ENCODE assay signal across 17 cellular contexts in genomic region chr17:43540821-43541674, GRCh38. TPM values are rescaled to one million over a fixed set of nuclear protein-coding genes. Genes with fewer than 3 reads are reported as not detected.
DNase-seq lines count a peak whose midpoint lies in the region; ATAC-seq, FAIRE-seq and TF ChIP-seq lines count a peak whose summit lies in the region.
"Had no signal": no experiment of that assay in that cellular context is flagged by ENCODE, and none has a peak within 500 bp of the region (broad histone marks: within the 10 kb centered on the region; RNA-seq: fewer than 3 reads in every experiment).

No MANE protein-coding gene starts in this region.

- no peak for TF ChIP-seq POLR2A in A549 (IDR thresholded peaks at IDR 0.05; ENCODE audit: low read length)

- CTCF ChIA-PET in A549 (lab: Yijun Ruan, JAX), result interaction anchor here (1.0 to 5.4 kb wide), 10 partner anchors 8 to 147 kb away, joined by 3 to 28 read pairs (median 3); partner anchors contain the start of gene DHX8

- H3K9me3 ChIP-seq in A549 (no peaks in the 10 kb centered on the region), iPS-18a (ENCODE audit: control insufficient read depth, low read depth, low read length) (no peaks in the 10 kb centered on the region)
- H3K9me3 ChIP-seq: upper lobe of left lung had no signal

- no peak for TF ChIP-seq CTCF in A549 (IDR thresholded peaks at IDR 0.05)

- peak overlapping the region in 1 of 2 experiments; percentile 7; a peak in 1 of 6 replicates for H3K27ac ChIP-seq in A549
- no peak overlapping the region for H3K27ac ChIP-seq in iPS-18a (ENCODE audit: low read length)
- H3K27ac ChIP-seq: upper lobe of left lung had no signal

- WGBS in A549 (ENCODE audit: missing lambda C conversion rate), result 75% methylated on average over 11 of the region's 11 CpGs

- no peak for ATAC-seq in A549
- ATAC-seq in HG02763 (IDR thresholded peaks at IDR 0.05; ENCODE audit: unreplicated experiment), result no peak
- no peak for ATAC-seq in HG02759 (IDR thresholded peaks at IDR 0.05; ENCODE audit: unreplicated experiment)
- ATAC-seq: activated naive CD8-positive, alpha-beta T cell treated with anti-CD3 and anti-CD28 coated beads, Interleukin-2, amount 50 U/mL, for 24 hours; PC-3; stimulated activated effector memory CD8-positive, alpha-beta T cell treated with anti-CD3 and anti-CD28 coated beads, Interleukin-12 subunit alpha, Interleukin-12 subunit beta, amount 100 ng/mL, for 72 hours had no signal

- no peaks in the 10 kb centered on the region for H3K27me3 ChIP-seq in H7 (ENCODE audit: control insufficient read depth, insufficient read depth, low read length)
- no peaks in the 10 kb centered on the region for H3K27me3 ChIP-seq in iPS-18a (ENCODE audit: control insufficient read depth, insufficient read depth, low read length)

- H3K4me1 ChIP-seq in A549 (peaks cover 36% of the 10 kb centered on the region), iPS-18a (ENCODE audit: control insufficient read depth, low read depth, low read length) (peaks cover 53% of the 10 kb centered on the region)

- H3K4me3 ChIP-seq in A549, result no peak overlapping the region
- no peak overlapping the region for H3K4me3 ChIP-seq in H7 (ENCODE audit: insufficient read depth, low read depth, low read length)
- peak overlapping the region; percentile 89 for H3K4me3 ChIP-seq in iPS-18a (ENCODE audit: low read length)
- H3K4me3 ChIP-seq: upper lobe of left lung had no signal

- 0 out of 3 replicates have a peak overlapping the region, but pooled peaks have one; percentile 7 for H3K4me2 ChIP-seq in A549

- POLR2A ChIA-PET in A549 (lab: Yijun Ruan, JAX), result no interaction called here

- H3K9ac ChIP-seq in iPS-18a (ENCODE audit: low read length), result no peak overlapping the region

- no peak for TF ChIP-seq EP300 in A549 (IDR thresholded peaks at IDR 0.05)

- DNase-seq in A549 (ENCODE audit: low read depth in 1 of 2, low spot score in 1 of 2) (no peak), H7 (peak; percentile 80), amniotic epithelial cell (ENCODE audit: low read depth) (peak; percentile 65), NOMO-1 treated with DMSO at 0.1 percent for 48 hours (lab: John Stamatoyannopoulos, UW; ENCODE audit: unreplicated experiment) (no peak), OCI-M1 (lab: John Stamatoyannopoulos, UW) (no peak)
- DNase-seq: activated CD8-positive, alpha-beta memory T cell treated with anti-CD3 and anti-CD28 coated beads for 24 hours; activated naive CD8-positive, alpha-beta T cell treated with anti-CD3 and anti-CD28 coated beads, Interleukin-2, amount 50 U/mL, for 24 hours; foreskin melanocyte; immature natural killer cell; NCI-H1694; NCI-H446; PC-3; upper lobe of left lung had no signal

- no peak for FAIRE-seq in A549 (lab: Jason Lieb, UNC)

- no peaks in the 10 kb centered on the region; the same call in 1 of the 2 replicates for H3K36me3 ChIP-seq in H7 (replicated peaks; ENCODE audit: control insufficient read depth, insufficient read depth, low read length)
- peaks cover 6% of the 10 kb centered on the region for H3K36me3 ChIP-seq in iPS-18a (ENCODE audit: control insufficient read depth, low read depth, low read length)
- H3K36me3 ChIP-seq: upper lobe of left lung had no signal

- no peak for TF ChIP-seq RAD21 in A549 (conservative IDR thresholded peaks at IDR 0.05 in 1 of 2, IDR thresholded peaks at IDR 0.05 in 1 of 2)

TF ChIP-seq in A549, 52 proteins besides CTCF, POLR2A, EP300 and RAD21:
- no peak for TF ChIP-seq HDAC2 (IDR thresholded peaks at IDR 0.05)
- TF ChIP-seq MAFK (IDR thresholded peaks at IDR 0.05; ENCODE audit: partially characterized antibody), result peak; percentile 63
TF ChIP-seq in A549: peak in this region for 1.

RNA-seq across cellular contexts. Expression of gene ETV4, which starts 5.1 kb away (rescaled TPM):
- 39.1 and 42.5 TPM in 2 replicates for polyA plus RNA-seq in A549 (2011; rRNA removed)
- polyA plus RNA-seq in A549 (2012; cell fraction: cytosol; rRNA removed), result 26.5 and 33.2 TPM in 2 replicates
- 47.6 and 48.2 TPM in 2 replicates for polyA plus RNA-seq in A549 (2012; cell fraction: nucleus; rRNA removed)
- polyA plus RNA-seq in A549 (2017; fragmentation: RNase III; extraction: RNeasy Plus Mini Kit Qiagen cat#74134 plus additional on column Dnase treatment), result 14.0 to 21.4 TPM (median 18.5 TPM) in 3 replicates
- polyA minus RNA-seq in A549 (2011; rRNA and poly(A)+ RNA removed), result 30.1 and 43.0 TPM in 2 replicates
- 186 and 191 TPM in 2 replicates for total RNA-seq in H7 (2014; rRNA removed; shearing (Covaris generic))
- polyA plus RNA-seq: immature natural killer cell had no signal

RNA-seq across cellular contexts. Expression of gene DHX8, which starts 57.3 kb away (rescaled TPM):
- polyA plus RNA-seq in A549 (2011; rRNA removed) (66.0 and 70.4 TPM in 2 replicates), A549 (2017; fragmentation: RNase III; extraction: RNeasy Plus Mini Kit Qiagen cat#74134 plus additional on column Dnase treatment) (32.0 to 33.9 TPM (median 33.2 TPM) in 3 replicates)
- polyA plus RNA-seq in A549 (2012; cell fraction: cytosol; rRNA removed), result 31.6 and 32.6 TPM in 2 replicates
- polyA plus RNA-seq in A549 (2012; cell fraction: nucleus; rRNA removed), result 43.4 and 61.7 TPM in 2 replicates
- 94.3 and 110 TPM in 2 replicates for polyA minus RNA-seq in A549 (2011; rRNA and poly(A)+ RNA removed)
- 42.6 and 44.9 TPM in 2 replicates for total RNA-seq in H7 (2014; rRNA removed; shearing (Covaris generic))

Comparison
In these comparisons a context has a peak if more than half of its experiments do, and no peak if none do; other contexts are left out.
1. DNase-seq: peak in H7 (single experiment) and amniotic epithelial cell (single experiment); none in A549 (0 of 2), NOMO-1 treated with DMSO at 0.1 percent for 48 hours (single experiment) and OCI-M1 (single experiment).